In genomic region chr1:175471039-175471800, GRCh38 we compare ENCODE assay signal across 12 cellular contexts.
A peak's percentile ranks its signal among the peaks of the same experiment; 100 is the strongest.
DNase-seq lines count a peak whose midpoint lies in the region; ATAC-seq and TF ChIP-seq lines count a peak whose summit lies in the region.
"Had no signal": no experiment of that assay in that cellular context is flagged by ENCODE, and none has a peak within 500 bp of the region (broad histone marks: within the 10 kb centered on the region; RNA-seq: fewer than 3 reads in every experiment).

No MANE protein-coding gene starts in this region.

- no peaks in the 10 kb centered on the region for H3K9me3 ChIP-seq in CD8-positive, alpha-beta T cell (ENCODE audit: low read length)
- H3K9me3 ChIP-seq: stomach had no signal

- H3K27ac Mint-ChIP-seq in CD8-positive, alpha-beta T cell = no peak overlapping the region
- H3K27ac Mint-ChIP-seq: naive B cell had no signal

- H3K4me3 ChIP-seq in CD8-positive, alpha-beta T cell (ENCODE audit: low read depth, low read length) = no peak overlapping the region
- H3K4me3 ChIP-seq: stomach had no signal

- H3K27me3 ChIP-seq in CD8-positive, alpha-beta T cell (ENCODE audit: insufficient read depth, low read length) = no peaks in the 10 kb centered on the region

- H3K36me3 ChIP-seq in CD8-positive, alpha-beta T cell (ENCODE audit: insufficient read depth, low read length) = no peaks in the 10 kb centered on the region
- H3K36me3 ChIP-seq: stomach had no signal

- H3K4me1 Mint-ChIP-seq in CD8-positive, alpha-beta T cell (ENCODE audit: low read depth) = no peaks in the 10 kb centered on the region
- H3K4me1 Mint-ChIP-seq: naive B cell had no signal

- H3K27me3 Mint-ChIP-seq in CD8-positive, alpha-beta T cell (ENCODE audit: low read depth) = peaks cover 18% of the 10 kb centered on the region

- ATAC-seq in HG02884 (IDR thresholded peaks at IDR 0.05; ENCODE audit: unreplicated experiment) (peak; percentile 79), GM21723 (IDR thresholded peaks at IDR 0.05; ENCODE audit: unreplicated experiment) (no peak), GM18873 (IDR thresholded peaks at IDR 0.05; ENCODE audit: low FRiP score, unreplicated experiment) (no peak)
- no peak for ATAC-seq in CD8-positive, alpha-beta T cell

- POLR2A ChIA-PET in CD8-positive, alpha-beta T cell (lab: Charles Lee) = no interaction called here

- DNase-seq in ELF-1 (ENCODE audit: low read depth, low spot score) = peak; percentile 5
- peak; percentile 49 for DNase-seq in RPMI7951 (ENCODE audit: low read depth)
- peak; percentile 66 for DNase-seq in kidney glomerular epithelial cell (lab: John Stamatoyannopoulos, UW)
- no peak for DNase-seq in ecto neural progenitor cell (ENCODE audit: low spot score)
- DNase-seq in CD8-positive, alpha-beta T cell = no peak
- DNase-seq: activated effector memory CD4-positive, alpha-beta T cell treated with anti-CD3 and anti-CD28 coated beads, Interleukin-2, amount 50 U/mL, for 16 hours; DMS53; naive B cell; stomach had no signal

- intact Hi-C loops in CD8-positive, alpha-beta T cell (cut with DNase I, micrococcal nuclease) = no loop called here

- CTCF ChIA-PET in CD8-positive, alpha-beta T cell (lab: Charles Lee) = no interaction called here

- no peaks in the 10 kb centered on the region for H3K9me3 Mint-ChIP-seq in CD8-positive, alpha-beta T cell
- H3K9me3 Mint-ChIP-seq: naive B cell had no signal

- no peak overlapping the region for H3K27ac ChIP-seq in CD8-positive, alpha-beta T cell (ENCODE audit: low read depth, low read length)
- H3K27ac ChIP-seq: stomach had no signal

- H3K4me3 Mint-ChIP-seq in CD8-positive, alpha-beta T cell = no peak overlapping the region
- H3K4me3 Mint-ChIP-seq: naive B cell had no signal

- no peaks in the 10 kb centered on the region for H3K4me1 ChIP-seq in CD8-positive, alpha-beta T cell (ENCODE audit: insufficient read depth, low read length)
- H3K4me1 ChIP-seq: stomach had no signal

- TF ChIP-seq CTCF in CD8-positive, alpha-beta T cell (IDR thresholded peaks at IDR 0.05) = no peak

- no peaks in the 10 kb centered on the region for H3K36me3 Mint-ChIP-seq in CD8-positive, alpha-beta T cell
- H3K36me3 Mint-ChIP-seq: naive B cell had no signal

Comparison
In these comparisons a context has a peak if more than half of its experiments do, and no peak if none do; other contexts are left out.
1. DNase-seq: peak in ELF-1 (single experiment), RPMI7951 (single experiment) and kidney glomerular epithelial cell (single experiment); none in ecto neural progenitor cell (single experiment) and CD8-positive, alpha-beta T cell (0 of 7).